ENCODE assay signal across 22 cellular contexts in genomic region chr15:69809421-69809820, GRCh38.
DNase-seq lines count a peak whose midpoint lies in the region; ATAC-seq, FAIRE-seq and TF ChIP-seq lines count a peak whose summit lies in the region.
"Had no signal": no experiment of that assay in that cellular context is flagged by ENCODE, and none has a peak within 500 bp of the region (broad histone marks: within the 10 kb centered on the region; RNA-seq: fewer than 3 reads in every experiment).

No MANE protein-coding gene starts in this region.

- no peak for TF ChIP-seq CTCF in psoas muscle (IDR thresholded peaks at IDR 0.05)

- ATAC-seq in activated naive CD4-positive, alpha-beta T cell treated with anti-CD3 and anti-CD28 coated beads, Interleukin-2, amount 50 U/mL, for 72 hours: peak; percentile 43 to 51
- peak; percentile 35 for ATAC-seq in activated T-helper 17 cell treated with anti-CD3 and anti-CD28 coated beads, Interleukin-2, amount 50 U/mL, for 72 hours (replicated peaks)
- ATAC-seq in psoas muscle: peak in 3 of 4 donors; percentile 33 to 65 (median 51)
- peak; percentile 55 for ATAC-seq in stimulated activated naive CD8-positive, alpha-beta T cell treated with anti-CD3 and anti-CD28 coated beads, Interleukin-15, amount 100 ng/mL, for 72 hours
- ATAC-seq: HepG2 had no signal

- peaks cover 0 to 5% (median 0%) of the 10 kb centered on the region in 3 donors for H3K27me3 ChIP-seq in psoas muscle (ENCODE audit: insufficient read depth in 3 of 3, low read length in 2 of 3)
- H3K27me3 ChIP-seq in small intestine (ENCODE audit: control insufficient read depth in 2 of 2, insufficient read depth in 2 of 2, low read length in 2 of 2): peaks cover 0 to 2% of the 10 kb centered on the region in 2 donors

- H3K4me3 Mint-ChIP-seq in activated T-helper 17 cell treated with anti-CD3 and anti-CD28 coated beads, Interleukin-2, amount 50 U/mL, for 72 hours: no peak overlapping the region
- H3K4me3 Mint-ChIP-seq in stimulated activated naive CD8-positive, alpha-beta T cell treated with anti-CD3 and anti-CD28 coated beads, Interleukin-15, amount 100 ng/mL, for 72 hours: no peak overlapping the region
- H3K4me3 Mint-ChIP-seq: CD4-positive, alpha-beta memory T cell had no signal

- H3K4me1 ChIP-seq in psoas muscle (peaks cover 11% of the 10 kb centered on the region), small intestine (ENCODE audit: control insufficient read depth in 2 of 2, insufficient read depth in 1 of 2, low read depth in 1 of 2, low read length in 1 of 2) (no peaks in the 10 kb centered on the region)
- H3K4me1 ChIP-seq: Caco-2 had no signal

- H3K9me3 ChIP-seq in psoas muscle: no peaks in the 10 kb centered on the region
- no peaks in the 10 kb centered on the region for H3K9me3 ChIP-seq in small intestine (ENCODE audit: control insufficient read depth, low read depth)
- H3K9me3 ChIP-seq: Caco-2 had no signal

- no peak overlapping the region for H3K27ac Mint-ChIP-seq in activated naive CD4-positive, alpha-beta T cell treated with anti-CD3 and anti-CD28 coated beads, Interleukin-2, amount 50 U/mL, for 72 hours
- no peak overlapping the region for H3K27ac Mint-ChIP-seq in activated T-helper 17 cell treated with anti-CD3 and anti-CD28 coated beads, Interleukin-2, amount 50 U/mL, for 72 hours
- peak overlapping the region in 1 of 2 donors; percentile 44 for H3K27ac Mint-ChIP-seq in stimulated activated naive CD8-positive, alpha-beta T cell treated with anti-CD3 and anti-CD28 coated beads, Interleukin-15, amount 100 ng/mL, for 72 hours
- H3K27ac Mint-ChIP-seq: CD4-positive, alpha-beta memory T cell had no signal

- no peaks in the 10 kb centered on the region for H3K36me3 Mint-ChIP-seq in activated naive CD4-positive, alpha-beta T cell treated with anti-CD3 and anti-CD28 coated beads, Interleukin-2, amount 50 U/mL, for 72 hours
- no peaks in the 10 kb centered on the region for H3K36me3 Mint-ChIP-seq in activated T-helper 17 cell treated with anti-CD3 and anti-CD28 coated beads, Interleukin-2, amount 50 U/mL, for 72 hours (ENCODE audit: low read depth)
- H3K36me3 Mint-ChIP-seq: CD4-positive, alpha-beta memory T cell had no signal

- peak overlapping the region; percentile 77 for H3K27ac ChIP-seq in psoas muscle
- H3K27ac ChIP-seq in small intestine (ENCODE audit: low read depth in 1 of 2, low read length in 1 of 2): no peak overlapping the region
- H3K27ac ChIP-seq: GM23248 had no signal

- intact Hi-C loops in psoas muscle (cut with DNase I): no loop called here

- H3K36me3 ChIP-seq in psoas muscle (ENCODE audit: insufficient read depth in 1 of 2, low read depth in 1 of 2) (no peaks in the 10 kb centered on the region), small intestine (ENCODE audit: control insufficient read depth in 2 of 2, insufficient read depth in 2 of 2, low read length in 2 of 2) (no peaks in the 10 kb centered on the region)

- H3K4me3 ChIP-seq in psoas muscle: no peak overlapping the region
- no peak overlapping the region for H3K4me3 ChIP-seq in small intestine (ENCODE audit: low read depth in 1 of 2, low read length in 2 of 2)
- H3K4me3 ChIP-seq: GM23248 had no signal

- peaks cover 3% of the 10 kb centered on the region for H3K4me1 Mint-ChIP-seq in activated T-helper 17 cell treated with anti-CD3 and anti-CD28 coated beads, Interleukin-2, amount 50 U/mL, for 72 hours
- H3K4me1 Mint-ChIP-seq in stimulated activated naive CD8-positive, alpha-beta T cell treated with anti-CD3 and anti-CD28 coated beads, Interleukin-15, amount 100 ng/mL, for 72 hours: peaks cover 34% of the 10 kb centered on the region

- peaks cover 4% of the 10 kb centered on the region for H3K27me3 Mint-ChIP-seq in activated T-helper 17 cell treated with anti-CD3 and anti-CD28 coated beads, Interleukin-2, amount 50 U/mL, for 72 hours
- H3K27me3 Mint-ChIP-seq in stimulated activated naive CD8-positive, alpha-beta T cell treated with anti-CD3 and anti-CD28 coated beads, Interleukin-15, amount 100 ng/mL, for 72 hours: peaks cover 41% of the 10 kb centered on the region

- no peak for DNase-seq in activated naive CD4-positive, alpha-beta T cell treated with anti-CD3 and anti-CD28 coated beads, Interleukin-2, amount 50 U/mL, for 72 hours (ENCODE audit: low spot score in 2 of 2)
- no peak for DNase-seq in activated naive CD4-positive, alpha-beta T cell treated with Interleukin-2 at 50 U/mL for 16 hours
- DNase-seq in psoas muscle (no peak), RKO (ENCODE audit: low spot score) (no peak), small intestine (no peak)
- DNase-seq in stimulated activated naive CD8-positive, alpha-beta T cell treated with anti-CD3 and anti-CD28 coated beads, Interleukin-15, amount 100 ng/mL, for 72 hours: peak in 1 of 2 donors; percentile 17
- DNase-seq: C1 segment of cervical spinal cord; Caco-2; CD4-positive, alpha-beta memory T cell; H7; KBM-7; NCI-H1105 treated with DMSO at 0.1 percent for 48 hours; NCI-H146; NCI-H1930; NCI-H2107; NCI-H524; NCI-H748 treated with DMSO at 0.1 percent for 48 hours had no signal

- no peak for FAIRE-seq in small intestine (lab: Jason Lieb, UNC)
- FAIRE-seq: G401.6, HepG2, RCC 7860 had no signal

- H3K9me3 Mint-ChIP-seq in activated naive CD4-positive, alpha-beta T cell treated with anti-CD3 and anti-CD28 coated beads, Interleukin-2, amount 50 U/mL, for 72 hours: peaks cover 0 to 6% of the 10 kb centered on the region in 2 donors
- no peaks in the 10 kb centered on the region for H3K9me3 Mint-ChIP-seq in activated T-helper 17 cell treated with anti-CD3 and anti-CD28 coated beads, Interleukin-2, amount 50 U/mL, for 72 hours
- no peaks in the 10 kb centered on the region for H3K9me3 Mint-ChIP-seq in stimulated activated naive CD8-positive, alpha-beta T cell treated with anti-CD3 and anti-CD28 coated beads, Interleukin-15, amount 100 ng/mL, for 72 hours
- H3K9me3 Mint-ChIP-seq: CD4-positive, alpha-beta memory T cell had no signal

- 60 to 67% (median 62%) methylated on average over 2 of the region's 2 CpGs for WGBS in psoas muscle, 3 donors
- WGBS in small intestine, 3 donors: 73 to 79% (median 79%) methylated on average over 2 of the region's 2 CpGs
